Comparison of ENCODE assay signal across 30 cellular contexts in genomic region chr1:238621405-238621804, GRCh38.
"Had no signal": no experiment of that assay in that cellular context is flagged by ENCODE, and none has a peak within 500 bp of the region (broad histone marks: within the 10 kb centered on the region; RNA-seq: fewer than 3 reads in every experiment).

No MANE protein-coding gene starts in this region.

- H3K9me3 ChIP-seq: body of pancreas, esophagus muscularis mucosa, gastroesophageal sphincter had no signal

- H3K9me3 Mint-ChIP-seq: activated CD4-positive, alpha-beta memory T cell treated with anti-CD3 and anti-CD28 coated beads for 36 hours; activated naive CD4-positive, alpha-beta T cell treated with anti-CD3 and anti-CD28 coated beads for 36 hours; activated T-helper 1 cell treated with anti-CD3 and anti-CD28 coated beads, Interleukin-12 subunit alpha, Interleukin-12 subunit beta, Interleukin-2, Interleukin-4 antibody, amounts not matched to agents 30 ng/mL and 10 ng/mL and 1 ng/mL, durations not matched to agents 14 hours and 24 hours and 36 hours had no signal

- H3K27ac Mint-ChIP-seq: activated CD4-positive, alpha-beta memory T cell treated with anti-CD3 and anti-CD28 coated beads for 36 hours; activated CD4-positive, alpha-beta T cell treated with anti-CD3 and anti-CD28 coated beads for 36 hours; activated CD4-positive, alpha-beta T cell treated with anti-CD3 and anti-CD28 coated beads, Interleukin-2, amount 10 ng/mL, durations not matched to agents 24 days and 14 days; activated CD8-positive, alpha-beta memory T cell treated with anti-CD3 and anti-CD28 coated beads, Interleukin-2, amount 10 ng/mL, durations not matched to agents 7 days and 5 days; activated CD8-positive, alpha-beta T cell treated with anti-CD3 and anti-CD28 coated beads, Interleukin-2, amount 10 ng/mL, durations not matched to agents 7 days and 5 days; activated naive CD4-positive, alpha-beta T cell treated with anti-CD3 and anti-CD28 coated beads for 36 hours; activated naive CD4-positive, alpha-beta T cell treated with anti-CD3 and anti-CD28 coated beads, Interleukin-2, amount 50 U/mL, for 72 hours; activated naive CD8-positive, alpha-beta T cell treated with anti-CD3 and anti-CD28 coated beads, Interleukin-2, amount 10 ng/mL, durations not matched to agents 7 days and 5 days; activated T-helper 1 cell treated with anti-CD3 and anti-CD28 coated beads, Interleukin-12 subunit alpha, Interleukin-12 subunit beta, Interleukin-2, Interleukin-4 antibody, amounts not matched to agents 30 ng/mL and 10 ng/mL and 1 ng/mL, durations not matched to agents 14 hours and 24 hours and 36 hours; activated T-helper 2 cell treated with anti-CD3 and anti-CD28 coated beads, Interferon-gamma antibody, Interleukin-2, Interleukin-4, amounts not matched to agents 10 μg/mL and 5 μg/mL and 100 μg/mL, durations not matched to agents 14 hours and 24 hours and 36 hours; effector memory CD8-positive, alpha-beta T cell had no signal

- H3K36me3 Mint-ChIP-seq: activated CD4-positive, alpha-beta memory T cell treated with anti-CD3 and anti-CD28 coated beads for 36 hours; activated CD8-positive, alpha-beta memory T cell treated with anti-CD3 and anti-CD28 coated beads, Interleukin-2, amount 10 ng/mL, durations not matched to agents 7 days and 5 days; activated naive CD4-positive, alpha-beta T cell treated with anti-CD3 and anti-CD28 coated beads, Interleukin-2, amount 50 U/mL, for 72 hours; activated naive CD8-positive, alpha-beta T cell treated with anti-CD3 and anti-CD28 coated beads, Interleukin-2, amount 10 ng/mL, durations not matched to agents 7 days and 5 days had no signal

- H3K27me3 ChIP-seq: body of pancreas, esophagus muscularis mucosa, gastroesophageal sphincter had no signal

- FAIRE-seq: colon had no signal

- H3K27me3 Mint-ChIP-seq: activated CD4-positive, alpha-beta memory T cell treated with anti-CD3 and anti-CD28 coated beads for 36 hours; activated CD4-positive, alpha-beta T cell treated with anti-CD3 and anti-CD28 coated beads for 36 hours; activated CD4-positive, alpha-beta T cell treated with anti-CD3 and anti-CD28 coated beads, Interleukin-2, amount 10 ng/mL, durations not matched to agents 24 days and 14 days; activated CD8-positive, alpha-beta memory T cell treated with anti-CD3 and anti-CD28 coated beads, Interleukin-2, amount 10 ng/mL, durations not matched to agents 7 days and 5 days; activated naive CD8-positive, alpha-beta T cell treated with anti-CD3 and anti-CD28 coated beads, Interleukin-2, amount 10 ng/mL, durations not matched to agents 7 days and 5 days; effector memory CD8-positive, alpha-beta T cell had no signal

- H3K36me3 ChIP-seq: esophagus muscularis mucosa, gastroesophageal sphincter had no signal

- H3K4me1 ChIP-seq: body of pancreas, esophagus muscularis mucosa, gastroesophageal sphincter had no signal

- DNase-seq: activated CD4-positive, alpha-beta memory T cell treated with anti-CD3 and anti-CD28 coated beads for 36 hours; activated CD4-positive, alpha-beta T cell treated with anti-CD3 and anti-CD28 coated beads for 36 hours; activated CD4-positive, alpha-beta T cell treated with anti-CD3 and anti-CD28 coated beads, Interleukin-2, amount 10 ng/mL, durations not matched to agents 24 days and 14 days; activated CD4-positive, CD25-positive, alpha-beta regulatory T cell; activated CD4-positive, CD25-positive, alpha-beta regulatory T cell treated with anti-CD3 and anti-CD28 coated beads, Interleukin-2, amount 50 U/mL, for 72 hours; activated CD8-positive, alpha-beta memory T cell treated with anti-CD3 and anti-CD28 coated beads, Interleukin-2, amount 10 ng/mL, durations not matched to agents 7 days and 5 days; activated CD8-positive, alpha-beta memory T cell treated with anti-CD3 and anti-CD28 coated beads, Interleukin-2, amount 50 U/mL, for 4 hours; activated CD8-positive, alpha-beta T cell treated with anti-CD3 and anti-CD28 coated beads, Interleukin-2, amount 10 ng/mL, durations not matched to agents 7 days and 5 days; activated effector memory CD4-positive, alpha-beta T cell treated with anti-CD3 and anti-CD28 coated beads, Interleukin-2, amount 50 U/mL, for 16 hours; activated naive CD4-positive, alpha-beta T cell treated with anti-CD3 and anti-CD28 coated beads for 36 hours; activated naive CD8-positive, alpha-beta T cell treated with anti-CD3 and anti-CD28 coated beads, Interleukin-2, amount 10 ng/mL, durations not matched to agents 7 days and 5 days; activated T-cell treated with anti-CD3 and anti-CD28 coated beads, Interleukin-2, amount 50 U/mL, for 1 hour; activated T-cell treated with anti-CD3 and anti-CD28 coated beads, Interleukin-2, amount 50 U/mL, for 48 hours; amniotic stem cell; anterior cingulate cortex; body of pancreas; caudate nucleus; cortex of kidney; dermis blood vessel endothelial cell; effector CD4-positive, alpha-beta T cell; effector memory CD8-positive, alpha-beta T cell; erythroblast; foreskin melanocyte; T-helper 2 cell had no signal

- H3K4me3 ChIP-seq: body of pancreas, esophagus muscularis mucosa, gastroesophageal sphincter had no signal

- H3K27ac ChIP-seq: body of pancreas, esophagus muscularis mucosa, gastroesophageal sphincter had no signal

- H3K4me1 Mint-ChIP-seq: activated CD4-positive, alpha-beta T cell treated with anti-CD3 and anti-CD28 coated beads for 36 hours; activated CD8-positive, alpha-beta memory T cell treated with anti-CD3 and anti-CD28 coated beads, Interleukin-2, amount 10 ng/mL, durations not matched to agents 7 days and 5 days; activated naive CD8-positive, alpha-beta T cell treated with anti-CD3 and anti-CD28 coated beads, Interleukin-2, amount 10 ng/mL, durations not matched to agents 7 days and 5 days had no signal

- ATAC-seq: activated CD4-positive, alpha-beta T cell treated with anti-CD3 and anti-CD28 coated beads for 36 hours; activated CD8-positive, alpha-beta memory T cell treated with anti-CD3 and anti-CD28 coated beads, Interleukin-2, amount 10 ng/mL, durations not matched to agents 7 days and 5 days; activated CD8-positive, alpha-beta T cell treated with anti-CD3 and anti-CD28 coated beads, Interleukin-2, amount 10 ng/mL, durations not matched to agents 7 days and 5 days; activated naive CD4-positive, alpha-beta T cell treated with anti-CD3 and anti-CD28 coated beads, Interleukin-2, amount 50 U/mL, for 72 hours; body of pancreas; effector memory CD8-positive, alpha-beta T cell; gastroesophageal sphincter had no signal

- H3K4me3 Mint-ChIP-seq: activated CD4-positive, alpha-beta memory T cell treated with anti-CD3 and anti-CD28 coated beads for 36 hours; activated CD4-positive, alpha-beta T cell treated with anti-CD3 and anti-CD28 coated beads for 36 hours; activated CD4-positive, alpha-beta T cell treated with anti-CD3 and anti-CD28 coated beads, Interleukin-2, amount 10 ng/mL, durations not matched to agents 24 days and 14 days; activated CD8-positive, alpha-beta memory T cell treated with anti-CD3 and anti-CD28 coated beads, Interleukin-2, amount 10 ng/mL, durations not matched to agents 7 days and 5 days; activated CD8-positive, alpha-beta T cell treated with anti-CD3 and anti-CD28 coated beads, Interleukin-2, amount 10 ng/mL, durations not matched to agents 7 days and 5 days; activated naive CD4-positive, alpha-beta T cell treated with anti-CD3 and anti-CD28 coated beads for 36 hours; activated naive CD8-positive, alpha-beta T cell treated with anti-CD3 and anti-CD28 coated beads, Interleukin-2, amount 10 ng/mL, durations not matched to agents 7 days and 5 days; activated T-helper 1 cell treated with anti-CD3 and anti-CD28 coated beads, Interleukin-12 subunit alpha, Interleukin-12 subunit beta, Interleukin-2, Interleukin-4 antibody, amounts not matched to agents 30 ng/mL and 10 ng/mL and 1 ng/mL, durations not matched to agents 14 hours and 24 hours and 36 hours; effector memory CD8-positive, alpha-beta T cell had no signal
